In genomic region chr17:75979705-75980187, GRCh38 we compare ENCODE assay signal across 8 cellular contexts. TPM values are rescaled to one million over a fixed set of nuclear protein-coding genes. Genes with fewer than 3 reads are reported as not detected.
DNase-seq lines count a peak whose midpoint lies in the region; ATAC-seq, FAIRE-seq and TF ChIP-seq lines count a peak whose summit lies in the region.

No MANE protein-coding gene starts in this region.

- in situ Hi-C loops in GM12878 (cut with MboI), result no loop called here

- peaks cover 6% of the 10 kb centered on the region for H3K4me1 ChIP-seq in GM12878 (ENCODE audit: control insufficient read depth, insufficient read depth, low read length)
- H3K4me1 ChIP-seq in testis, result peaks cover 56% of the 10 kb centered on the region

- no peaks in the 10 kb centered on the region for H3K9me3 ChIP-seq in GM12878 (replicated peaks; ENCODE audit: control insufficient read depth, insufficient read depth, low read length)
- no peaks in the 10 kb centered on the region for H3K9me3 ChIP-seq in testis

- WGBS in GM12878 (ENCODE audit: insufficient coverage, insufficient replicate concordance, low lambda C conversion rate, missing lambda C conversion rate), result under 1% methylated on average over 19 of the region's 19 CpGs
- WGBS in testis, 2 donors, result 6% methylated on average over 19 of the region's 19 CpGs

- ATAC-seq in HG03439 (IDR thresholded peaks at IDR 0.05; ENCODE audit: unreplicated experiment), result peak; percentile 18
- ATAC-seq in GM12878, result peak; percentile 48
- peak; percentile 6 for ATAC-seq in left lobe of liver
- ATAC-seq in GM18873 (IDR thresholded peaks at IDR 0.05; ENCODE audit: low FRiP score, unreplicated experiment), result no peak

- intact Hi-C loops in GM12878 (cut with micrococcal nuclease; ENCODE audit: unreplicated experiment), result no loop called here
- intact Hi-C loops in testis (cut with DNase I; ENCODE audit: low total_unique reads), result no loop called here

- H3K9ac ChIP-seq in GM12878 (ENCODE audit: control insufficient read depth, insufficient read depth, low read length), result peak overlapping the region; percentile 99

- H3K27me3 ChIP-seq in GM12878 (replicated peaks in 1 of 2; ENCODE audit: control insufficient read depth in 2 of 2, insufficient read depth in 2 of 2, low read length in 1 of 2) (no peaks in the 10 kb centered on the region), testis (no peaks in the 10 kb centered on the region)

- H3K36me3 ChIP-seq in GM12878 (ENCODE audit: control insufficient read depth in 2 of 2, insufficient read depth in 2 of 2, low read length in 1 of 2) (no peaks in the 10 kb centered on the region), testis (ENCODE audit: low read depth, missing control alignments) (no peaks in the 10 kb centered on the region)

- TSS peak; percentile 79 for BruUV-seq in GM12878 (replicated peaks; lab: Mats Ljungman, UMichigan)

- peak overlapping the region; percentile 96 for H2AFZ ChIP-seq in GM12878 (ENCODE audit: control insufficient read depth, low read depth, low read length)

- peak overlapping the region; percentile 87 for H3K4me3 ChIP-seq in GM12878
- H3K4me3 ChIP-seq in testis, result peak overlapping the region; percentile 76 to 89

- TF ChIP-seq CTCF in GM12878 (IDR thresholded peaks at IDR 0.05 in 2 of 3, conservative IDR thresholded peaks at IDR 0.05 in 1 of 3; ENCODE audit: control insufficient read depth in 2 of 3, extremely low read depth in 1 of 3, insufficient read depth in 1 of 3, low read depth in 3 of 3, low read length in 3 of 3) (no peak), testis (IDR thresholded peaks at IDR 0.05) (no peak)

- H3K27ac ChIP-seq in GM12878 (ENCODE audit: control insufficient read depth, insufficient read depth) (peak overlapping the region; percentile 99), testis (peak overlapping the region; percentile 99)

- FAIRE-seq in GM12878 (lab: Jason Lieb, UNC), result no peak

- H3K4me2 ChIP-seq in GM12878 (ENCODE audit: control insufficient read depth, insufficient read depth), result peak overlapping the region; percentile 73

- RAD21 ChIA-PET in GM12878 (lab: Charles Lee; ENCODE audit: unreplicated experiment), result interaction anchor here (1.1 to 1.4 kb wide), 3 partner anchors 12 to 23 kb away, joined by 4 to 10 read pairs (median 9); no protein-coding TSS in a partner anchor

- CTCF ChIA-PET in GM12878 (lab: Yijun Ruan, JAX), result interaction anchor here (0.6 to 1.4 kb wide), 10 partner anchors 12 to 642 kb away, joined by 3 to 7 read pairs (median 4); partner anchors contain the start of genes CDK3 and TRIM65

- SMC1A ChIA-PET in GM12878 (lab: Charles Lee; ENCODE audit: uncharacterized antibody, unreplicated experiment), result interaction anchor here (0.7 to 2.1 kb wide), 8 partner anchors 10 to 125 kb away, joined by 3 to 10 read pairs (median 4); partner anchors contain the start of gene WBP2

- no peak for TF ChIP-seq RAD21 in GM12878 (IDR thresholded peaks at IDR 0.05; ENCODE audit: insufficient read depth, low read depth, low read length)

- TF ChIP-seq EP300 in GM12878 (IDR thresholded peaks at IDR 0.05; ENCODE audit: borderline replicate concordance in 1 of 2, control insufficient read depth in 1 of 2, low read depth in 2 of 2, low read length in 2 of 2), result no peak

- TF ChIP-seq POLR2A in GM12878 (IDR thresholded peaks at IDR 0.05; ENCODE audit: low read depth, low read length) (no peak), testis (IDR thresholded peaks at IDR 0.05) (no peak)

- peaks cover 20% of the 10 kb centered on the region for H3K79me2 ChIP-seq in GM12878 (ENCODE audit: control insufficient read depth, insufficient read depth, low read length)

- H4K20me1 ChIP-seq in GM12878 (ENCODE audit: control insufficient read depth, insufficient read depth), result no peaks in the 10 kb centered on the region

- POLR2A ChIA-PET in GM12878 (lab: Charles Lee), result interaction anchor here (0.6 to 2.9 kb wide), 7 partner anchors 9 to 374 kb away, joined by 3 to 24 read pairs (median 3); partner anchors contain the start of genes MRPL38 and PRPSAP1

- DNase-seq in DMS53 (lab: John Stamatoyannopoulos, UW) (peak; percentile 92), DMS53 treated with DMSO at 0.1 percent for 48 hours (lab: John Stamatoyannopoulos, UW; ENCODE audit: unreplicated experiment) (no peak), GM12878 (ENCODE audit: low read depth, low spot score) (no peak), left lobe of liver (ENCODE audit: low spot score) (no peak), testis (no peak), NCI-H2227 treated with DMSO at 0.1 percent for 48 hours (lab: John Stamatoyannopoulos, UW) (no peak)

RNA-seq across cellular contexts. Expression of gene TEN1, which starts 0.7 kb away (rescaled TPM):
- total RNA-seq in GM12878 (2013; cell fraction: nucleolus; rRNA removed), result 13.9 and 15.2 TPM in 2 replicates
- total RNA-seq in GM12878 (2014; rRNA removed) (18.2 and 20.2 TPM in 2 replicates), GM12878 (2014; rRNA removed; fragmentation: Illumina TruSeq; extraction: Trizol) (15.1 and 15.6 TPM in 2 replicates), GM12878 (2021) (19.1 and 20.8 TPM in 2 replicates), left lobe of liver (14.1 TPM), testis (10 to 100 TPM; 15.4 to 17.8 TPM)
- polyA plus RNA-seq in GM12878 (2011; ENCODE audit: low read depth), result 13.4 TPM
- polyA plus RNA-seq in GM12878 (2011; rRNA removed) (11.2 and 18.9 TPM in 2 replicates), GM12878 (2014; fragmentation: Illumina TruSeq; extraction: Trizol) (1.3 and 9.8 TPM in 2 replicates), GM12878 (2014; fragmentation: Nextera tagmentation; extraction: Ambion mirVana) (1 to 10 TPM; 1.1 to 5.4 TPM), GM12878 (2014; rRNA removed) (33.1 and 35.9 TPM in 2 replicates), GM12878 (2016; fragmentation: Nextera tagmentation; extraction: Ambion mirVana) (10 to 100 TPM; 16.6 to 23.0 TPM), testis (ENCODE audit: insufficient read depth, low read depth, low replicate concordance) (19.5 TPM)
- polyA plus RNA-seq in GM12878 (2011; cell fraction: cytosol; rRNA removed), result 27.6 and 44.7 TPM in 2 replicates
- polyA plus RNA-seq in GM12878 (2011; cell fraction: nucleus; rRNA removed), result 48.1 and 50.7 TPM in 2 replicates
- 21.5 and 24.1 TPM in 2 replicates for polyA plus RNA-seq in GM12878 (2012)
- polyA minus RNA-seq in GM12878 (2011; rRNA and poly(A)+ RNA removed), result 11.5 and 16.8 TPM in 2 replicates
- polyA minus RNA-seq in GM12878 (2011; cell fraction: cytosol; rRNA and poly(A)+ RNA removed), result 2.5 TPM in 1 of 2 replicates, not detected in the other
- polyA minus RNA-seq in GM12878 (2011; cell fraction: nucleus; rRNA and poly(A)+ RNA removed), result 2.2 TPM in 2 replicates

RNA-seq across cellular contexts. Expression of gene ACOX1, which starts 0.8 kb away (rescaled TPM):
- 28.4 and 30.0 TPM in 2 replicates for total RNA-seq in GM12878 (2013; cell fraction: nucleolus; rRNA removed)
- total RNA-seq in GM12878 (2014; rRNA removed), result 20.8 and 25.1 TPM in 2 replicates
- 19.9 and 21.0 TPM in 2 replicates for total RNA-seq in GM12878 (2014; rRNA removed; fragmentation: Illumina TruSeq; extraction: Trizol)
- total RNA-seq in GM12878 (2021), result 26.2 and 26.7 TPM in 2 replicates
- polyA plus RNA-seq in GM12878 (2011; ENCODE audit: low read depth), result 30.3 TPM
- 20.9 and 24.8 TPM in 2 replicates for polyA plus RNA-seq in GM12878 (2011; rRNA removed)
- 19.4 and 20.6 TPM in 2 replicates for polyA plus RNA-seq in GM12878 (2011; cell fraction: cytosol; rRNA removed)
- polyA plus RNA-seq in GM12878 (2011; cell fraction: nucleus; rRNA removed), result 14.0 and 15.4 TPM in 2 replicates
- 10.4 and 12.5 TPM in 2 replicates for polyA plus RNA-seq in GM12878 (2012)
- 13.3 and 16.4 TPM in 2 replicates for polyA plus RNA-seq in GM12878 (2014; fragmentation: Illumina TruSeq; extraction: Trizol)
- polyA plus RNA-seq in GM12878 (2014; fragmentation: Nextera tagmentation; extraction: Ambion mirVana), result 10 to 100 TPM in 1 of 2 experiments, 1 to 10 TPM in 1; 6.5 to 12.3 TPM
- polyA plus RNA-seq in GM12878 (2014; rRNA removed), result 12.1 and 14.2 TPM in 2 replicates
- polyA plus RNA-seq in GM12878 (2016; fragmentation: Nextera tagmentation; extraction: Ambion mirVana), result 10 to 100 TPM; 22.2 to 22.7 TPM
- 59.1 and 72.9 TPM in 2 replicates for polyA minus RNA-seq in GM12878 (2011; rRNA and poly(A)+ RNA removed)
- polyA minus RNA-seq in GM12878 (2011; cell fraction: cytosol; rRNA and poly(A)+ RNA removed), result 29.2 and 30.6 TPM in 2 replicates
- 16.4 and 25.0 TPM in 2 replicates for polyA minus RNA-seq in GM12878 (2011; cell fraction: nucleus; rRNA and poly(A)+ RNA removed)
- 199 TPM for total RNA-seq in left lobe of liver
- total RNA-seq in testis, result 10 to 100 TPM; 64.1 to 77.7 TPM
- polyA plus RNA-seq in testis (ENCODE audit: insufficient read depth, low read depth, low replicate concordance), result 24.1 TPM

RNA-seq across cellular contexts. Expression of gene CDK3, which starts 20.9 kb away (rescaled TPM):
- 5.8 and 7.3 TPM in 2 replicates for total RNA-seq in GM12878 (2013; cell fraction: nucleolus; rRNA removed)
- total RNA-seq in GM12878 (2014; rRNA removed) (1.1 and 1.6 TPM in 2 replicates), GM12878 (2014; rRNA removed; fragmentation: Illumina TruSeq; extraction: Trizol) (3.5 and 4.0 TPM in 2 replicates), GM12878 (2021) (5.3 and 6.9 TPM in 2 replicates), left lobe of liver (3.6 TPM), testis (10 to 100 TPM; 16.9 to 17.1 TPM)
- polyA plus RNA-seq in GM12878 (2011; ENCODE audit: low read depth), result 2.2 TPM
- polyA plus RNA-seq in GM12878 (2011; rRNA removed) (4.1 and 7.0 TPM in 2 replicates), GM12878 (2014; fragmentation: Illumina TruSeq; extraction: Trizol) (3.4 and 5.2 TPM in 2 replicates), GM12878 (2014; fragmentation: Nextera tagmentation; extraction: Ambion mirVana) (1 to 10 TPM; 1.3 to 1.6 TPM), GM12878 (2014; rRNA removed) (7.1 and 7.9 TPM in 2 replicates), GM12878 (2016; fragmentation: Nextera tagmentation; extraction: Ambion mirVana) (1 to 10 TPM; 3.5 to 4.5 TPM), testis (ENCODE audit: insufficient read depth, low read depth, low replicate concordance) (15.0 TPM)
- 8.2 and 12.7 TPM in 2 replicates for polyA plus RNA-seq in GM12878 (2011; cell fraction: cytosol; rRNA removed)
- polyA plus RNA-seq in GM12878 (2011; cell fraction: nucleus; rRNA removed), result 62.4 and 67.3 TPM in 2 replicates
- 4.9 and 5.6 TPM in 2 replicates for polyA plus RNA-seq in GM12878 (2012)
- polyA minus RNA-seq in GM12878 (2011; rRNA and poly(A)+ RNA removed), result 2.8 and 3.1 TPM in 2 replicates
- not detected in 2 replicates for polyA minus RNA-seq in GM12878 (2011; cell fraction: cytosol; rRNA and poly(A)+ RNA removed)
- polyA minus RNA-seq in GM12878 (2011; cell fraction: nucleus; rRNA and poly(A)+ RNA removed), result 1.2 and 1.4 TPM in 2 replicates

RNA-seq across cellular contexts. Expression of gene FBF1, which starts 38.9 kb away (rescaled TPM):
- total RNA-seq in GM12878 (2013; cell fraction: nucleolus; rRNA removed), result 17.4 and 18.4 TPM in 2 replicates
- 11.2 and 13.3 TPM in 2 replicates for total RNA-seq in GM12878 (2014; rRNA removed)
- 5.8 and 6.5 TPM in 2 replicates for total RNA-seq in GM12878 (2014; rRNA removed; fragmentation: Illumina TruSeq; extraction: Trizol)
- 10.4 and 11.3 TPM in 2 replicates for total RNA-seq in GM12878 (2021)
- polyA plus RNA-seq in GM12878 (2011; ENCODE audit: low read depth), result 3.5 TPM
- 0.88 and 2.2 TPM in 2 replicates for polyA plus RNA-seq in GM12878 (2011; rRNA removed)
- polyA plus RNA-seq in GM12878 (2011; cell fraction: cytosol; rRNA removed), result 1.3 and 2.4 TPM in 2 replicates
- polyA plus RNA-seq in GM12878 (2011; cell fraction: nucleus; rRNA removed), result 11.6 and 12.5 TPM in 2 replicates
- 4.8 and 5.2 TPM in 2 replicates for polyA plus RNA-seq in GM12878 (2012)
- polyA plus RNA-seq in GM12878 (2014; fragmentation: Illumina TruSeq; extraction: Trizol), result 1.2 and 4.2 TPM in 2 replicates
- polyA plus RNA-seq in GM12878 (2014; fragmentation: Nextera tagmentation; extraction: Ambion mirVana), result under 1 TPM; 0.29 to 0.35 TPM
- 10.1 and 10.7 TPM in 2 replicates for polyA plus RNA-seq in GM12878 (2014; rRNA removed)
- polyA plus RNA-seq in GM12878 (2016; fragmentation: Nextera tagmentation; extraction: Ambion mirVana), result 10 to 100 TPM in 1 of 2 experiments, 1 to 10 TPM in 1; 8.1 to 15.0 TPM
- 3.0 and 4.8 TPM in 2 replicates for polyA minus RNA-seq in GM12878 (2011; rRNA and poly(A)+ RNA removed)
- polyA minus RNA-seq in GM12878 (2011; cell fraction: cytosol; rRNA and poly(A)+ RNA removed), result 1.7 and 1.9 TPM in 2 replicates
- 5.7 and 7.6 TPM in 2 replicates for polyA minus RNA-seq in GM12878 (2011; cell fraction: nucleus; rRNA and poly(A)+ RNA removed)
- 3.4 TPM for total RNA-seq in left lobe of liver
- 100 to 1,000 TPM in 1 of 2 donors, 10 to 100 TPM in 1; 81.1 to 119 TPM for total RNA-seq in testis
- 85.4 TPM for polyA plus RNA-seq in testis (ENCODE audit: insufficient read depth, low read depth, low replicate concordance)

RNA-seq across cellular contexts. Expression of gene EVPL, which starts 47.4 kb away (rescaled TPM):
- not detected in 2 replicates for total RNA-seq in GM12878 (2013; cell fraction: nucleolus; rRNA removed)
- total RNA-seq in GM12878 (2014; rRNA removed), result not detected in 2 replicates
- not detected in 2 replicates for total RNA-seq in GM12878 (2014; rRNA removed; fragmentation: Illumina TruSeq; extraction: Trizol)
- 0.03 TPM in 2 replicates for total RNA-seq in GM12878 (2021)
- not detected for polyA plus RNA-seq in GM12878 (2011; ENCODE audit: low read depth)
- polyA plus RNA-seq in GM12878 (2011; rRNA removed), result not detected in 2 replicates
- not detected in 2 replicates for polyA plus RNA-seq in GM12878 (2011; cell fraction: cytosol; rRNA removed)
- polyA plus RNA-seq in GM12878 (2011; cell fraction: nucleus; rRNA removed), result not detected in 2 replicates
- 0.03 TPM in 1 of 2 replicates, not detected in the other for polyA plus RNA-seq in GM12878 (2012)
- not detected in 2 replicates for polyA plus RNA-seq in GM12878 (2014; fragmentation: Illumina TruSeq; extraction: Trizol)
- not detected for polyA plus RNA-seq in GM12878 (2014; fragmentation: Nextera tagmentation; extraction: Ambion mirVana)
- polyA plus RNA-seq in GM12878 (2014; rRNA removed), result 0.01 TPM in 1 of 2 replicates, not detected in the other
- polyA plus RNA-seq in GM12878 (2016; fragmentation: Nextera tagmentation; extraction: Ambion mirVana), result not detected
- not detected in 2 replicates for polyA minus RNA-seq in GM12878 (2011; rRNA and poly(A)+ RNA removed)
- polyA minus RNA-seq in GM12878 (2011; cell fraction: cytosol; rRNA and poly(A)+ RNA removed), result not detected in 2 replicates
- polyA minus RNA-seq in GM12878 (2011; cell fraction: nucleus; rRNA and poly(A)+ RNA removed), result not detected in 2 replicates
- 0.53 TPM for total RNA-seq in left lobe of liver
- 1 to 10 TPM; 2.7 to 3.5 TPM for total RNA-seq in testis
- 1.2 TPM for polyA plus RNA-seq in testis (ENCODE audit: insufficient read depth, low read depth, low replicate concordance)
